In the genomic region with DNA sequence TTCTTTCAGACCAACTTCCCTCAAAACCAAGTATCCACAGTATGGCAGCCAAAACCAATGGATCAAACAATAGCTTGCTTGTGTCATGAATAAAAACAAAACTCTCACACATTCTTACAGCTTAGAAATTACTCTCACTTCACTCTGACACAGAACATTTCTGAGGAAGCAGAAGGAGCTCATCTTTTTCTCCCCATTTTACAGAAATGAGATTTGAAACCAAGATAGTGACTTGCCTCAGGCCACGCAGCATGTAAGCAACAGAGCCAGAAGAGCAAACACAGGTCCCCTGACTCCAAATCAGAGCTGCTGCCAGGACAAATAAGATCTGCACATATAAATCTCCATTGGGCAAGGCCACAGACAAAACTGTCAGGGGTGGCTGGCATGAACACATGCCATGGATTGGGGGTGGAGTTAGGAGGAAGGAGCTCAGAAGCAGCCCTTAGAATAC, we compare ENCODE assay signal across 8 cellular contexts.
A peak's percentile ranks its signal among the peaks of the same experiment; 100 is the strongest.
DNase-seq lines count a peak whose midpoint lies in the region; ATAC-seq and TF ChIP-seq lines count a peak whose summit lies in the region.

No MANE protein-coding gene starts in this region.

- H3K27me3 ChIP-seq in thyroid gland: no peaks in the 10 kb centered on the region

- DNase-seq in LNCaP clone FGC (ENCODE audit: low read depth) (peak; percentile 98), thyroid gland (no peak), HCEC 1CT (no peak), middle frontal gyrus (ENCODE audit: extremely low spot score, low spot score) (no peak), glomerular visceral epithelial cell (ENCODE audit: extremely low spot score) (no peak)

- H3K4me1 ChIP-seq in thyroid gland: peaks cover 10 to 17% of the 10 kb centered on the region in 2 donors

- H3K4me3 ChIP-seq in LNCaP clone FGC (ENCODE audit: low read depth, low read length) (no peak overlapping the region), thyroid gland (replicated peaks in 1 of 3) (no peak overlapping the region)

- 75 to 81% methylated on average over 1 of the region's 1 CpG for WGBS in thyroid gland, 2 donors

- H3K27ac ChIP-seq in cingulate gyrus (ENCODE audit: low read depth, low read length) (peak overlapping the region; percentile 42), thyroid gland (no peak overlapping the region)

- peak; percentile 61 for ATAC-seq in GM18505 (IDR thresholded peaks at IDR 0.05; ENCODE audit: unreplicated experiment)
- peak; percentile 81 for ATAC-seq in GM21390 (IDR thresholded peaks at IDR 0.05; ENCODE audit: unreplicated experiment)

- no peak for TF ChIP-seq POLR2A in GM18505 (IDR thresholded peaks at IDR 0.05; ENCODE audit: borderline replicate concordance, extremely low read depth, insufficient read depth, insufficient read length)
- TF ChIP-seq POLR2A in thyroid gland (IDR thresholded peaks at IDR 0.05): no peak

- H3K36me3 ChIP-seq in thyroid gland: no peaks in the 10 kb centered on the region

- intact Hi-C loops in thyroid gland (cut with DNase I): no loop called here

- H3K9me3 ChIP-seq in thyroid gland: no peaks in the 10 kb centered on the region

- no peak for TF ChIP-seq CTCF in LNCaP clone FGC (IDR thresholded peaks at IDR 0.05; ENCODE audit: control insufficient read depth, extremely low read depth, insufficient read depth)
- no peak for TF ChIP-seq CTCF in thyroid gland (IDR thresholded peaks at IDR 0.05)
